ENCODE assay signal across 10 cellular contexts in the genomic region with DNA sequence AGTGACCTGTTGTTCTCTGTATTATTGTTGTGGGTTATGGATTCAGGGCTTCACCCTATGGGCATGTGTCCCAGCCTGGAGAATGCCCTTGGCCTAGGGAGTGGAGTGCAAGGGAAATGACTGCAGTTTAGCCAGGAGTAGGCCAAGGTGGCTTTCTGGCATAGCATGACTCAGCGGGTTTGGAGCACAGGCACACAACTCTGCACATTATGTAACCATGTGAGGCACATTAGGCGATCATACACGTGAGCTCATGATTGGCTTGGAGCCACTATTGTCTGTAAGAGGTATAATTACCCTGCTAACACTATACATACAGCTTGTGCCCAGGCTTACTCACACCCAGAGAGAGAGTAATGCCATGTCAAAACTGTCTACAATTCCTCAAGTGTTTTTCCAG. TPM values are rescaled to one million over a fixed set of nuclear protein-coding genes. Genes with fewer than 3 reads are reported as not detected.
DNase-seq lines count a peak whose midpoint lies in the region; ATAC-seq and TF ChIP-seq lines count a peak whose summit lies in the region.
"Had no signal": no experiment of that assay in that cellular context is flagged by ENCODE, and none has a peak within 500 bp of the region (broad histone marks: within the 10 kb centered on the region; RNA-seq: fewer than 3 reads in every experiment).

No MANE protein-coding gene starts in this region.

- DNase-seq in A673 (ENCODE audit: low spot score), result peak; percentile 17
- DNase-seq in RWPE2 (ENCODE audit: low spot score), result peak; percentile 33
- DNase-seq in kidney tubule cell (ENCODE audit: low spot score), result peak; percentile 76
- DNase-seq in superior temporal gyrus (ENCODE audit: extremely low spot score), result no peak
- no peak for DNase-seq in NOMO-1 (lab: John Stamatoyannopoulos, UW; ENCODE audit: unreplicated experiment in 2 of 2)
- DNase-seq in activated CD4-positive, alpha-beta memory T cell treated with anti-CD3 and anti-CD28 coated beads, Interleukin-2, amount 10 ng/mL, durations not matched to agents 7 days and 5 days, result no peak
- DNase-seq: naive thymus-derived CD4-positive, alpha-beta T cell; upper lobe of left lung had no signal

- TF ChIP-seq CTCF in A673 (conservative IDR thresholded peaks at IDR 0.05; ENCODE audit: low read depth, low read length) (no peak), RWPE2 (IDR thresholded peaks at IDR 0.05; ENCODE audit: poor library complexity, severe bottlenecking) (no peak)

- CTCF ChIA-PET in A673 (lab: Charles Lee), result no interaction called here
- CTCF ChIA-PET in activated CD4-positive, alpha-beta memory T cell treated with anti-CD3 and anti-CD28 coated beads, Interleukin-2, amount 10 ng/mL, durations not matched to agents 7 days and 5 days (lab: Charles Lee), result no interaction called here

- H3K4me1 Mint-ChIP-seq in activated CD4-positive, alpha-beta memory T cell treated with anti-CD3 and anti-CD28 coated beads, Interleukin-2, amount 10 ng/mL, durations not matched to agents 7 days and 5 days, result no peaks in the 10 kb centered on the region
- H3K4me1 Mint-ChIP-seq: naive thymus-derived CD4-positive, alpha-beta T cell had no signal

- no peak overlapping the region for H3K27ac ChIP-seq in A673 (ENCODE audit: low read depth, low read length, poor library complexity, severe bottlenecking)
- H3K27ac ChIP-seq in RWPE2 (ENCODE audit: poor library complexity, severe bottlenecking), result no peak overlapping the region
- H3K27ac ChIP-seq: upper lobe of left lung had no signal

- no TSS peak for BruUV-seq in A673 (replicated peaks; lab: Mats Ljungman, UMichigan)

- H3K36me3 ChIP-seq in A673 (ENCODE audit: insufficient read depth, low read length, poor library complexity, severe bottlenecking), result no peaks in the 10 kb centered on the region
- no peaks in the 10 kb centered on the region for H3K36me3 ChIP-seq in RWPE2 (ENCODE audit: low read depth)
- H3K36me3 ChIP-seq: upper lobe of left lung had no signal

- H3K9me3 ChIP-seq in A673 (ENCODE audit: low read depth, low read length, poor library complexity, severe bottlenecking) (no peaks in the 10 kb centered on the region), RWPE2 (ENCODE audit: severe bottlenecking) (no peaks in the 10 kb centered on the region)
- H3K9me3 ChIP-seq: upper lobe of left lung had no signal

- ATAC-seq in RWPE2 (ENCODE audit: low read depth) (peak; percentile 66), HG02840 (IDR thresholded peaks at IDR 0.05; ENCODE audit: low FRiP score, unreplicated experiment) (no peak)
- ATAC-seq: naive thymus-derived CD4-positive, alpha-beta T cell had no signal

- no peak overlapping the region for H3K4me3 ChIP-seq in A673 (ENCODE audit: low read depth, low read length, poor library complexity, severe bottlenecking)
- no peak overlapping the region for H3K4me3 ChIP-seq in RWPE2 (ENCODE audit: severe bottlenecking)
- H3K4me3 ChIP-seq: upper lobe of left lung had no signal

- H3K27me3 ChIP-seq in A673 (replicated peaks; ENCODE audit: insufficient read depth, low read depth, low read length, poor library complexity) (no peaks in the 10 kb centered on the region), RWPE2 (ENCODE audit: insufficient read depth, poor library complexity, severe bottlenecking) (no peaks in the 10 kb centered on the region)
- H3K27me3 ChIP-seq: upper lobe of left lung had no signal

- no peaks in the 10 kb centered on the region for H3K27me3 Mint-ChIP-seq in activated CD4-positive, alpha-beta memory T cell treated with anti-CD3 and anti-CD28 coated beads, Interleukin-2, amount 10 ng/mL, durations not matched to agents 7 days and 5 days
- H3K27me3 Mint-ChIP-seq: naive thymus-derived CD4-positive, alpha-beta T cell had no signal

- no peak for TF ChIP-seq RAD21 in Ishikawa (IDR thresholded peaks at IDR 0.05; ENCODE audit: low read depth)

- no peaks in the 10 kb centered on the region for H3K36me3 Mint-ChIP-seq in activated CD4-positive, alpha-beta memory T cell treated with anti-CD3 and anti-CD28 coated beads, Interleukin-2, amount 10 ng/mL, durations not matched to agents 7 days and 5 days (ENCODE audit: low read depth)
- H3K36me3 Mint-ChIP-seq: naive thymus-derived CD4-positive, alpha-beta T cell had no signal

- POLR2A ChIA-PET in A673 (lab: Charles Lee; ENCODE audit: low non-redundant PET), result no interaction called here
- POLR2A ChIA-PET in activated CD4-positive, alpha-beta memory T cell treated with anti-CD3 and anti-CD28 coated beads, Interleukin-2, amount 10 ng/mL, durations not matched to agents 7 days and 5 days (lab: Charles Lee), result no interaction called here

- no peak overlapping the region for H3K27ac Mint-ChIP-seq in activated CD4-positive, alpha-beta memory T cell treated with anti-CD3 and anti-CD28 coated beads, Interleukin-2, amount 10 ng/mL, durations not matched to agents 7 days and 5 days
- H3K27ac Mint-ChIP-seq: naive thymus-derived CD4-positive, alpha-beta T cell had no signal

- peaks cover 2% of the 10 kb centered on the region for H3K9me3 Mint-ChIP-seq in activated CD4-positive, alpha-beta memory T cell treated with anti-CD3 and anti-CD28 coated beads, Interleukin-2, amount 10 ng/mL, durations not matched to agents 7 days and 5 days

- H3K4me3 Mint-ChIP-seq in activated CD4-positive, alpha-beta memory T cell treated with anti-CD3 and anti-CD28 coated beads, Interleukin-2, amount 10 ng/mL, durations not matched to agents 7 days and 5 days, result no peak overlapping the region
- H3K4me3 Mint-ChIP-seq: naive thymus-derived CD4-positive, alpha-beta T cell had no signal

- H3K4me1 ChIP-seq in A673 (ENCODE audit: insufficient read depth, low read length, poor library complexity, severe bottlenecking), result no peaks in the 10 kb centered on the region
- H3K4me1 ChIP-seq in RWPE2 (ENCODE audit: insufficient read depth, poor library complexity, severe bottlenecking), result peaks cover 4% of the 10 kb centered on the region
- H3K4me1 ChIP-seq: upper lobe of left lung had no signal

- intact Hi-C loops in A673 (cut with micrococcal nuclease; ENCODE audit: unreplicated experiment), result no loop called here

- peak; percentile 72; the same call in 1 of the 2 replicates for TF ChIP-seq EP300 in Ishikawa (IDR thresholded peaks at IDR 0.05; ENCODE audit: borderline replicate concordance)

TF ChIP-seq in Ishikawa, 13 proteins besides CTCF, POLR2A, EP300 and RAD21:
- TF ChIP-seq, protein P1, sequence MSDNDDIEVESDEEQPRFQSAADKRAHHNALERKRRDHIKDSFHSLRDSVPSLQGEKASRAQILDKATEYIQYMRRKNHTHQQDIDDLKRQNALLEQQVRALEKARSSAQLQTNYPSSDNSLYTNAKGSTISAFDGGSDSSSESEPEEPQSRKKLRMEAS (IDR thresholded peaks at IDR 0.05), result peak; percentile 76
- TF ChIP-seq CREB1 (IDR thresholded peaks at IDR 0.05; ENCODE audit: low read depth) (no peak), CEBPB (IDR thresholded peaks at IDR 0.05) (no peak), TEAD4 (IDR thresholded peaks at IDR 0.05) (peak; percentile 23; the same call in 1 of the 2 replicates), NFIC (IDR thresholded peaks at IDR 0.05) (peak; percentile 91), FOXM1 (IDR thresholded peaks at IDR 0.05; ENCODE audit: borderline replicate concordance, low read depth) (0 out of 2 replicates have a peak, but pooled peaks have one; percentile 17), TCF12 (IDR thresholded peaks at IDR 0.05; ENCODE audit: low read depth) (peak; percentile 77)
- TF ChIP-seq, protein P2, sequence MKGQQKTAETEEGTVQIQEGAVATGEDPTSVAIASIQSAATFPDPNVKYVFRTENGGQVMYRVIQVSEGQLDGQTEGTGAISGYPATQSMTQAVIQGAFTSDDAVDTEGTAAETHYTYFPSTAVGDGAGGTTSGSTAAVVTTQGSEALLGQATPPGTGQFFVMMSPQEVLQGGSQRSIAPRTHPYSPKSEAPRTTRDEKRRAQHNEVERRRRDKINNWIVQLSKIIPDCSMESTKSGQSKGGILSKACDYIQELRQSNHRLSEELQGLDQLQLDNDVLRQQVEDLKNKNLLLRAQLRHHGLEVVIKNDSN (IDR thresholded peaks at IDR 0.05), result peak; percentile 68; the same call in 1 of the 2 replicates

RNA-seq across cellular contexts. Expression of a gene that starts 35.1 kb away (rescaled TPM):
- total RNA-seq in A673 (2021), result not detected in 2 replicates
- not detected for total RNA-seq in activated CD4-positive, alpha-beta memory T cell treated with anti-CD3 and anti-CD28 coated beads, Interleukin-2, amount 10 ng/mL, durations not matched to agents 7 days and 5 days
- total RNA-seq: naive thymus-derived CD4-positive, alpha-beta T cell had no signal

Comparison
In these comparisons a context has a peak if more than half of its experiments do, and no peak if none do; other contexts are left out.
1. DNase-seq: peak in A673 (single experiment), RWPE2 (single experiment) and kidney tubule cell (single experiment); none in superior temporal gyrus (single experiment), NOMO-1 (0 of 2) and activated CD4-positive, alpha-beta memory T cell treated with anti-CD3 and anti-CD28 coated beads, Interleukin-2, amount 10 ng/mL, durations not matched to agents 7 days and 5 days (single experiment).